10 cellular contexts compared by ENCODE assay signal in genomic region chr15:93974804-93975481, GRCh38.
DNase-seq lines count a peak whose midpoint lies in the region; ATAC-seq and TF ChIP-seq lines count a peak whose summit lies in the region.
"Had no signal": no experiment of that assay in that cellular context is flagged by ENCODE, and none has a peak within 500 bp of the region (broad histone marks: within the 10 kb centered on the region; RNA-seq: fewer than 3 reads in every experiment).

No MANE protein-coding gene starts in this region.

- no peak overlapping the region for H2AFZ ChIP-seq in OCI-LY1 (ENCODE audit: low read length)

- H3K9ac ChIP-seq in OCI-LY1 (ENCODE audit: low read length): no peak overlapping the region

- H3K27ac Mint-ChIP-seq in stimulated activated effector memory CD8-positive, alpha-beta T cell treated with anti-CD3 and anti-CD28 coated beads, Interleukin-12 subunit alpha, Interleukin-12 subunit beta, amount 100 ng/mL, for 72 hours: no peak overlapping the region
- H3K27ac Mint-ChIP-seq: activated B cell treated with CpG ODN at 0.5 μM for 24 hours, naive B cell had no signal

- no peaks in the 10 kb centered on the region for H3K4me1 Mint-ChIP-seq in stimulated activated effector memory CD8-positive, alpha-beta T cell treated with anti-CD3 and anti-CD28 coated beads, Interleukin-12 subunit alpha, Interleukin-12 subunit beta, amount 100 ng/mL, for 72 hours
- H3K4me1 Mint-ChIP-seq: activated B cell treated with CpG ODN at 0.5 μM for 24 hours, naive B cell had no signal

- H4K20me1 ChIP-seq in OCI-LY1 (ENCODE audit: insufficient read depth, low read length): no peaks in the 10 kb centered on the region

- H3K4me1 ChIP-seq in OCI-LY1 (ENCODE audit: insufficient read depth, low read length, severe bottlenecking) (no peaks in the 10 kb centered on the region), left ventricle myocardium inferior (peaks cover 1% of the 10 kb centered on the region), tibial artery (no peaks in the 10 kb centered on the region)

- no peaks in the 10 kb centered on the region for H3K9me2 ChIP-seq in OCI-LY1 (ENCODE audit: low read depth, low read length)

- no peaks in the 10 kb centered on the region for H3F3A ChIP-seq in OCI-LY1 (ENCODE audit: insufficient read depth, low read length)

- no peak for ATAC-seq in stimulated activated effector memory CD8-positive, alpha-beta T cell treated with anti-CD3 and anti-CD28 coated beads, Interleukin-12 subunit alpha, Interleukin-12 subunit beta, amount 100 ng/mL, for 72 hours
- ATAC-seq in HG03139 (IDR thresholded peaks at IDR 0.05; ENCODE audit: unreplicated experiment) (no peak), GM19035 (IDR thresholded peaks at IDR 0.05; ENCODE audit: unreplicated experiment) (no peak)

- H3K27ac ChIP-seq in OCI-LY1 (ENCODE audit: low read depth, low read length, poor library complexity, severe bottlenecking) (no peak overlapping the region), left ventricle myocardium inferior (replicated peaks) (no peak overlapping the region), tibial artery (no peak overlapping the region)

- H3K4me3 Mint-ChIP-seq in stimulated activated effector memory CD8-positive, alpha-beta T cell treated with anti-CD3 and anti-CD28 coated beads, Interleukin-12 subunit alpha, Interleukin-12 subunit beta, amount 100 ng/mL, for 72 hours: no peak overlapping the region
- H3K4me3 Mint-ChIP-seq: activated B cell treated with CpG ODN at 0.5 μM for 24 hours, naive B cell had no signal

- no peak overlapping the region for H3K4me2 ChIP-seq in OCI-LY1 (ENCODE audit: low read length)

- H3K4me3 ChIP-seq in OCI-LY1 (ENCODE audit: low read depth, low read length, poor library complexity, severe bottlenecking) (no peak overlapping the region), left ventricle myocardium inferior (no peak overlapping the region), tibial artery (no peak overlapping the region)

- intact Hi-C loops in left ventricle myocardium inferior (cut with micrococcal nuclease): no loop called here
- intact Hi-C loops in tibial artery (cut with DNase I; ENCODE audit: low total_unique reads): no loop called here

- H3K27me3 ChIP-seq in OCI-LY1 (ENCODE audit: insufficient read depth, low read length) (no peaks in the 10 kb centered on the region), left ventricle myocardium inferior (ENCODE audit: low read depth) (peaks cover 13% of the 10 kb centered on the region), tibial artery (no peaks in the 10 kb centered on the region)

- H3K36me3 ChIP-seq in OCI-LY1 (ENCODE audit: insufficient read depth, low read length) (no peaks in the 10 kb centered on the region), left ventricle myocardium inferior (no peaks in the 10 kb centered on the region), tibial artery (no peaks in the 10 kb centered on the region)

- DNase-seq in SIG-M5 treated with dmso at 0.1 percent for 504 hours (lab: John Stamatoyannopoulos, UW; ENCODE audit: unreplicated experiment) (peak; percentile 23), SIG-M5 (lab: John Stamatoyannopoulos, UW) (no peak), left ventricle myocardium inferior (no peak), tibial artery (no peak)
- DNase-seq in stimulated activated effector memory CD8-positive, alpha-beta T cell treated with anti-CD3 and anti-CD28 coated beads, Interleukin-12 subunit alpha, Interleukin-12 subunit beta, amount 100 ng/mL, for 72 hours (ENCODE audit: low spot score in 2 of 2): no peak
- DNase-seq: activated B cell treated with CpG ODN at 0.5 μM for 24 hours, naive B cell had no signal

- no peaks in the 10 kb centered on the region for H3K36me3 Mint-ChIP-seq in stimulated activated effector memory CD8-positive, alpha-beta T cell treated with anti-CD3 and anti-CD28 coated beads, Interleukin-12 subunit alpha, Interleukin-12 subunit beta, amount 100 ng/mL, for 72 hours
- H3K36me3 Mint-ChIP-seq: naive B cell had no signal

- H3K9me3 ChIP-seq in OCI-LY1 (ENCODE audit: low read length) (no peaks in the 10 kb centered on the region), left ventricle myocardium inferior (replicated peaks) (no peaks in the 10 kb centered on the region), tibial artery (no peaks in the 10 kb centered on the region)

- TF ChIP-seq CTCF in OCI-LY1 (IDR thresholded peaks at IDR 0.05; ENCODE audit: low read length): peak; percentile 20; the same call in 1 of the 2 replicates
- TF ChIP-seq CTCF in left ventricle myocardium inferior (IDR thresholded peaks at IDR 0.05; ENCODE audit: borderline replicate concordance): peak; percentile 56
- peak; percentile 26 to 37 for TF ChIP-seq CTCF in tibial artery (IDR thresholded peaks at IDR 0.05)

- H3K79me2 ChIP-seq in OCI-LY1 (ENCODE audit: insufficient read depth, low read length): no peaks in the 10 kb centered on the region

- H3K9me3 Mint-ChIP-seq in stimulated activated effector memory CD8-positive, alpha-beta T cell treated with anti-CD3 and anti-CD28 coated beads, Interleukin-12 subunit alpha, Interleukin-12 subunit beta, amount 100 ng/mL, for 72 hours: no peaks in the 10 kb centered on the region
- H3K9me3 Mint-ChIP-seq: activated B cell treated with CpG ODN at 0.5 μM for 24 hours, naive B cell had no signal
